9 cellular contexts compared by ENCODE assay signal in the genomic region with DNA sequence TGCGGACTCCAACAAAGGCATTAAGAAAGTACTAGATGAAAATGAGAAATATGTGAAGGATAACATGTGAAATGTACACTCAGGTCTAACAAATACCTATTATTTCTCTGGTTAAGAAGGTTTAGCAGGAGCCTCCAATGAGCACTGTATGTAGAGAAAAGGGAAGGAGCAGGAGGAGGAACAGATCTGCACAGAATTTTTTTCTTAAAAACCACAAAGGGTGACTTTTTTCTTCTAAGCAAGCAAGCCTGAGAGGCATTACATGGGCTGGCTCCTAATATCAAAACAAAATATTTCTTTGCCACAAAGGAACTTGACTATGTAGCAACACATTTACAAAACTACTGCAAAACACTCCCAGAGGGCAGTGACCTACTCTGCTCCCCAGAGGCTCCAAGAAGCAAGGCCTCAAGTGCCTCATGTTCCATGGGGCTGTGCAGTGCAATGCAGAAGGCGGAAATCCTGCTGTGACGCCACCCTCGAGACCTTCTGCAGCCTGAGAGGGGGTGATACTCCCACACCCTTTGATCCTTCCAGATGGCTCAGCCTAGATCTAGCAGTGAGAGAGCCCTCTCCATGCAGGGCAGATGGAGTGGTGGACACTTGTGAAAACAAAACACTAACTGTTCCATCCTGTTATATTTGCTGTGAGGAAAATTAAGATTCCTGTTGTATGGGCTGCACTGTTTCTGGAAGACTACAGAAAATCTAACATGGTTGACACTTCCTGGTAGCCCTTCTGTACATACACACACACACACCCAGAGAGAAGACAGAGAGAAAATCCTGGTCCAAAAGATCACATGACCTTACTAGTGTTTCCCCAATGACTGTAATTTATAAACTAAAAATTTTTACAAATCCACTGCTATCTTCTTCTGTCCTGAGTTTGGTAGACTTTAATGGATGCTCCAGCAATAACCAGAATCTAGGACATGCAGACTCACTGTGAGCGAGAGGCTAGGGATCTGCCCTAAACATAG. TPM values are rescaled to one million over a fixed set of nuclear protein-coding genes. Genes with fewer than 3 reads are reported as not detected.
DNase-seq lines count a peak whose midpoint lies in the region; ATAC-seq and TF ChIP-seq lines count a peak whose summit lies in the region.
"Had no signal": no experiment of that assay in that cellular context is flagged by ENCODE, and none has a peak within 500 bp of the region (broad histone marks: within the 10 kb centered on the region; RNA-seq: fewer than 3 reads in every experiment).

No MANE protein-coding gene starts in this region.

- H3K27ac ChIP-seq in WERI-Rb-1 (no peak overlapping the region), skeletal muscle tissue (ENCODE audit: low read depth, low read length) (peak overlapping the region; percentile 54)

- H3K27me3 ChIP-seq in WERI-Rb-1 (ENCODE audit: insufficient read depth, low read depth, severe bottlenecking) (no peaks in the 10 kb centered on the region), skeletal muscle tissue (ENCODE audit: control insufficient read depth in 3 of 3, insufficient read depth in 3 of 3, low read length in 3 of 3) (no peaks in the 10 kb centered on the region)

- no peak overlapping the region for H3K9ac ChIP-seq in skeletal muscle tissue (ENCODE audit: low read depth in 1 of 3, low read length in 3 of 3)

- H3K36me3 Mint-ChIP-seq in immature natural killer cell, result peaks cover 10 to 34% (median 21%) of the 10 kb centered on the region in 3 donors

- no peak overlapping the region for H3K4me3 Mint-ChIP-seq in immature natural killer cell

- DNase-seq in H4 (ENCODE audit: low spot score) (peak; percentile 17), WERI-Rb-1 (peak; percentile 59), left cardiac atrium (peak; percentile 55), iPS-NIHi7 (ENCODE audit: extremely low spot score) (no peak), immature natural killer cell (no peak)
- no peak for DNase-seq in central memory CD4-positive, alpha-beta T cell

- H3K27me3 Mint-ChIP-seq in immature natural killer cell (ENCODE audit: low read depth in 3 of 3), result no peaks in the 10 kb centered on the region

- H3K9me3 Mint-ChIP-seq in immature natural killer cell, result no peaks in the 10 kb centered on the region

- peaks cover 18 to 32% (median 23%) of the 10 kb centered on the region in 3 donors for H3K4me1 ChIP-seq in skeletal muscle tissue (ENCODE audit: control insufficient read depth in 3 of 3, insufficient read depth in 3 of 3, low read length in 3 of 3)

- 0 out of 2 replicates have a peak, but pooled peaks have one; percentile 3 for TF ChIP-seq CTCF in WERI-Rb-1 (IDR thresholded peaks at IDR 0.05; ENCODE audit: low read depth, low read length)

- H3K4me3 ChIP-seq in WERI-Rb-1 (ENCODE audit: low read depth, low read length) (no peak overlapping the region), skeletal muscle tissue (ENCODE audit: low read length in 3 of 3) (no peak overlapping the region)

- no peaks in the 10 kb centered on the region for H3K9me3 ChIP-seq in WERI-Rb-1 (ENCODE audit: severe bottlenecking)
- no peaks in the 10 kb centered on the region for H3K9me3 ChIP-seq in skeletal muscle tissue (ENCODE audit: control insufficient read depth in 3 of 3, low read length in 3 of 3)

- intact Hi-C loops in left cardiac atrium (cut with DNase I), result no loop called here

- peak overlapping the region in 2 of 6 donors; percentile 32 to 56 for H3K27ac Mint-ChIP-seq in immature natural killer cell

- ATAC-seq in left cardiac atrium (peak; percentile 88 to 90), GM21360 (IDR thresholded peaks at IDR 0.05; ENCODE audit: unreplicated experiment) (no peak)
- ATAC-seq: Panc1 had no signal

- H3K4me1 Mint-ChIP-seq in immature natural killer cell, result peaks cover 18 to 30% of the 10 kb centered on the region in 2 donors

- H3K36me3 ChIP-seq in WERI-Rb-1 (peaks cover 57% of the 10 kb centered on the region), skeletal muscle tissue (ENCODE audit: control insufficient read depth in 3 of 3, insufficient read depth in 3 of 3, low read length in 3 of 3) (peaks cover 5 to 16% (median 13%) of the 10 kb centered on the region in 3 donors)

RNA-seq across cellular contexts. Expression of gene SMIM29, which starts 36.0 kb away (rescaled TPM):
- total RNA-seq in H4 (2014; rRNA removed; shearing (Covaris generic)), result 46.4 and 61.4 TPM in 2 replicates
- total RNA-seq in left cardiac atrium (10 to 100 TPM; 18.4 to 22.7 TPM), skeletal muscle tissue (5.2 TPM)
- 100 to 1,000 TPM in 1 of 3 donors, 10 to 100 TPM in 2; 86.1 to 101 (median 89.1) TPM for polyA plus RNA-seq in immature natural killer cell

RNA-seq across cellular contexts. Expression of gene HMGA1, which starts 48.2 kb away (rescaled TPM):
- total RNA-seq in H4 (2014; rRNA removed; shearing (Covaris generic)), result 117 and 122 TPM in 2 replicates
- 10 to 100 TPM; 32.5 to 36.2 TPM for total RNA-seq in left cardiac atrium
- total RNA-seq in skeletal muscle tissue, result 20.4 TPM
- 10 to 100 TPM in 2 of 3 donors, 1 to 10 TPM in 1; 9.8 to 22.1 (median 19.6) TPM for polyA plus RNA-seq in immature natural killer cell

Comparison
In these comparisons a context has a peak if more than half of its experiments do, and no peak if none do; other contexts are left out.
1. DNase-seq: peak in H4 (single experiment), WERI-Rb-1 (single experiment) and left cardiac atrium (single experiment); none in central memory CD4-positive, alpha-beta T cell (single experiment), iPS-NIHi7 (single experiment) and immature natural killer cell (0 of 3).